Comparison of ENCODE assay signal across 8 cellular contexts in the genomic region with DNA sequence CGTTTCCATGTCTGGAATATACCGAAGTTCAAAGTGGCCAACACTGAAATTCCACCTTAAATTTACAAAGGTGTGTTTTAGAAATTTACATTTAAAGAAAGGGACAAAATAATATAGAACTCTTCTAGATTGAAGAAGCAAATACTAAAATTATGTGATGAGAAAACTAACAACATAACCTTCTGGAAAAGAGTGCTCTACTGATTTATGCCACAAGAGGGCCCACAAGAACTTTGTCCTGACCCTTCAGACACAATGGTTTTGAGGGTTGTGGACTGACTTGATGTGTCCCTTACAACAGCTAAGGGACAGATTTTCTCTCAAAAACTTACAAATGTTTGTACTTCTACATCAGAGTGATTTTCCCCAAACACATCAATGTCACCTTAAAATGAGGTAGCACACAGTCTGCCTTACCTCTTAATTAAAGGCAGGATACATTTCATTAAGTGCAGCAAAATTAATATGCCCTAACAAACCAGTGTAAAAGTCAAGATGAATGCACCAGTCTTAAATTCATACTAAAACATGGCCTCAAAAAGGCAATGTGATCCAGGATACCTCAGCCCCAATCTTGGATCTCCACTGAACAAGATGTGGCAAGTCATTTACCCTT. TPM values are rescaled to one million over a fixed set of nuclear protein-coding genes. Genes with fewer than 3 reads are reported as not detected.
DNase-seq lines count a peak whose midpoint lies in the region; ATAC-seq and TF ChIP-seq lines count a peak whose summit lies in the region.

No MANE protein-coding gene starts in this region.

- no peak for TF ChIP-seq EP300 in esophagus muscularis mucosa (IDR thresholded peaks at IDR 0.05)

- TF ChIP-seq CTCF in AG04449 (IDR thresholded peaks at IDR 0.05; ENCODE audit: insufficient read depth, low read length, missing control alignments) = peak; percentile 69
- peak; percentile 71 for TF ChIP-seq CTCF in GM12872 (IDR thresholded peaks at IDR 0.05; ENCODE audit: insufficient read depth, low read depth, low read length)
- TF ChIP-seq CTCF in esophagus muscularis mucosa (IDR thresholded peaks at IDR 0.05) = peak; percentile 70 to 83 (median 74)

- no peaks in the 10 kb centered on the region for H3K4me1 Mint-ChIP-seq in activated CD4-positive, alpha-beta T cell treated with anti-CD3 and anti-CD28 coated beads for 36 hours
- peaks cover 0 to 3% (median 0%) of the 10 kb centered on the region in 7 donors for H3K4me1 Mint-ChIP-seq in naive thymus-derived CD4-positive, alpha-beta T cell

- no peaks in the 10 kb centered on the region for H3K27me3 Mint-ChIP-seq in activated CD4-positive, alpha-beta T cell treated with anti-CD3 and anti-CD28 coated beads for 36 hours
- H3K27me3 Mint-ChIP-seq in naive thymus-derived CD4-positive, alpha-beta T cell = no peaks in the 10 kb centered on the region

- DNase-seq in AG04449 (ENCODE audit: low read depth, low spot score) (peak; percentile 17), NCI-H2196 treated with DMSO at 0.1 percent for 48 hours (lab: John Stamatoyannopoulos, UW; ENCODE audit: unreplicated experiment) (peak; percentile 5), esophagus muscularis mucosa (ENCODE audit: extremely low spot score) (peak; percentile 19), cortex of kidney (lab: John Stamatoyannopoulos, UW) (no peak)
- DNase-seq in activated CD4-positive, alpha-beta T cell treated with anti-CD3 and anti-CD28 coated beads for 36 hours = peak; percentile 49
- DNase-seq in naive thymus-derived CD4-positive, alpha-beta T cell = peak in 8 of 9 donors; percentile 19 to 56 (median 38)

- H3K27ac ChIP-seq in esophagus muscularis mucosa (replicated peaks in 1 of 4) = no peak overlapping the region
- no peak overlapping the region for H3K27ac ChIP-seq in naive thymus-derived CD4-positive, alpha-beta T cell (ENCODE audit: low read depth, low read length)

- H3K9me3 ChIP-seq in esophagus muscularis mucosa = no peaks in the 10 kb centered on the region
- no peaks in the 10 kb centered on the region for H3K9me3 ChIP-seq in naive thymus-derived CD4-positive, alpha-beta T cell (ENCODE audit: control insufficient read depth in 2 of 3, low read length in 3 of 3)

- no peak overlapping the region for H3K4me3 ChIP-seq in AG04449 (ENCODE audit: low read depth, low read length)
- H3K4me3 ChIP-seq in esophagus muscularis mucosa = no peak overlapping the region
- H3K4me3 ChIP-seq in naive thymus-derived CD4-positive, alpha-beta T cell (ENCODE audit: low read length) = no peak overlapping the region

- no peaks in the 10 kb centered on the region for H3K27me3 ChIP-seq in esophagus muscularis mucosa
- H3K27me3 ChIP-seq in naive thymus-derived CD4-positive, alpha-beta T cell (ENCODE audit: control insufficient read depth in 2 of 2, insufficient read depth in 2 of 2, low read length in 2 of 2) = no peaks in the 10 kb centered on the region

- 90% methylated on average over 2 of the region's 2 CpGs for WGBS in esophagus muscularis mucosa

- H3K4me1 ChIP-seq in esophagus muscularis mucosa = no peaks in the 10 kb centered on the region
- H3K4me1 ChIP-seq in naive thymus-derived CD4-positive, alpha-beta T cell (ENCODE audit: control insufficient read depth in 2 of 2, insufficient read depth in 2 of 2, low read length in 2 of 2) = no peaks in the 10 kb centered on the region

- TF ChIP-seq POLR2A in esophagus muscularis mucosa (IDR thresholded peaks at IDR 0.05; ENCODE audit: low read depth) = no peak

- no peak overlapping the region for H3K4me3 Mint-ChIP-seq in activated CD4-positive, alpha-beta T cell treated with anti-CD3 and anti-CD28 coated beads for 36 hours
- H3K4me3 Mint-ChIP-seq in naive thymus-derived CD4-positive, alpha-beta T cell = no peak overlapping the region

- POLR2A ChIA-PET in AG04449 (lab: Yijun Ruan, JAX) = no interaction called here
- POLR2A ChIA-PET in activated CD4-positive, alpha-beta T cell treated with anti-CD3 and anti-CD28 coated beads for 36 hours (lab: Charles Lee) = no interaction called here
- POLR2A ChIA-PET in naive thymus-derived CD4-positive, alpha-beta T cell (lab: Charles Lee) = interaction anchor here (1.7 kb wide), 1 partner anchor 36 kb away, joined by 4 read pairs; the partner anchor contains the start of gene EIF2AK3

- no peaks in the 10 kb centered on the region for H3K9me3 Mint-ChIP-seq in activated CD4-positive, alpha-beta T cell treated with anti-CD3 and anti-CD28 coated beads for 36 hours (ENCODE audit: low read depth)
- H3K9me3 Mint-ChIP-seq in naive thymus-derived CD4-positive, alpha-beta T cell = no peaks in the 10 kb centered on the region

- CTCF ChIA-PET in AG04449 (lab: Yijun Ruan, JAX) = interaction anchor here (0.7 to 26.7 kb wide), 26 partner anchors 9 to 101 kb away, joined by 3 to 692 read pairs (median 4); partner anchors contain the start of gene RPIA
- CTCF ChIA-PET in activated CD4-positive, alpha-beta T cell treated with anti-CD3 and anti-CD28 coated beads for 36 hours (lab: Charles Lee) = interaction anchor here (0.7 to 8.6 kb wide), 10 partner anchors 9 to 79 kb away, joined by 3 to 125 read pairs (median 4); no protein-coding TSS in a partner anchor
- CTCF ChIA-PET in naive thymus-derived CD4-positive, alpha-beta T cell (lab: Charles Lee) = interaction anchor here (0.6 to 8.1 kb wide), 6 partner anchors 9 to 101 kb away, joined by 3 to 66 read pairs (median 4); no protein-coding TSS in a partner anchor

- H3K36me3 Mint-ChIP-seq in activated CD4-positive, alpha-beta T cell treated with anti-CD3 and anti-CD28 coated beads for 36 hours (ENCODE audit: low read depth) = peaks cover 21% of the 10 kb centered on the region
- peaks cover 4 to 31% (median 14%) of the 10 kb centered on the region in 5 donors for H3K36me3 Mint-ChIP-seq in naive thymus-derived CD4-positive, alpha-beta T cell

- H3K36me3 ChIP-seq in esophagus muscularis mucosa = peaks cover 25 to 67% (median 46%) of the 10 kb centered on the region in 4 donors
- peaks cover 0 to 20% (median 0%) of the 10 kb centered on the region in 3 experiments for H3K36me3 ChIP-seq in naive thymus-derived CD4-positive, alpha-beta T cell (ENCODE audit: control insufficient read depth in 2 of 3, insufficient read depth in 3 of 3, low read length in 3 of 3)

- ATAC-seq in HG02870 (IDR thresholded peaks at IDR 0.05; ENCODE audit: unreplicated experiment) = peak; percentile 72
- peak; percentile 88 for ATAC-seq in activated CD4-positive, alpha-beta T cell treated with anti-CD3 and anti-CD28 coated beads for 36 hours
- peak; percentile 87 for ATAC-seq in naive thymus-derived CD4-positive, alpha-beta T cell

- intact Hi-C loops in activated CD4-positive, alpha-beta T cell treated with anti-CD3 and anti-CD28 coated beads for 36 hours (cut with DNase I, micrococcal nuclease) = loop anchor here (1.0 to 5.0 kb wide), 3 partner anchors 36 to 100 kb away; partner anchors contain the start of genes EIF2AK3 (in 2 of the 2) and RPIA (in 1 of the 2)
- intact Hi-C loops in esophagus muscularis mucosa (cut with DNase I) = loop anchor here (2.0 to 5.0 kb wide), 2 partner anchors 36 to 80 kb away; partner anchors contain the start of gene EIF2AK3
- intact Hi-C loops in naive thymus-derived CD4-positive, alpha-beta T cell (cut with micrococcal nuclease) = loop anchor here (1.0 to 5.0 kb wide), 7 partner anchors 9 to 170 kb away; partner anchors contain the start of genes EIF2AK3 (in 2 of the 2) and RPIA (in 2 of the 2)

- H3K27ac Mint-ChIP-seq in activated CD4-positive, alpha-beta T cell treated with anti-CD3 and anti-CD28 coated beads for 36 hours = no peak overlapping the region
- peak overlapping the region in 3 of 9 donors; percentile 20 to 68 (median 47) for H3K27ac Mint-ChIP-seq in naive thymus-derived CD4-positive, alpha-beta T cell

RNA-seq across cellular contexts. Expression of gene EIF2AK3, which starts 36.2 kb away (rescaled TPM):
- 10 to 100 TPM; 15.9 to 25.1 TPM for total RNA-seq in activated CD4-positive, alpha-beta T cell treated with anti-CD3 and anti-CD28 coated beads for 36 hours
- 10 to 100 TPM in 2 of 4 donors, 1 to 10 TPM in 2; 7.9 to 11.9 (median 10.0) TPM for total RNA-seq in esophagus muscularis mucosa
- total RNA-seq in naive thymus-derived CD4-positive, alpha-beta T cell = 10 to 100 TPM; 26.1 to 36.5 (median 28.6) TPM
- 10 to 100 TPM in 1 of 2 donors, 1 to 10 TPM in 1; 3.2 to 11.2 TPM for polyA plus RNA-seq in naive thymus-derived CD4-positive, alpha-beta T cell
